ENCODE assay signal across 8 cellular contexts in genomic region chr11:117232022-117232878, GRCh38. TPM values are rescaled to one million over a fixed set of nuclear protein-coding genes. Genes with fewer than 3 reads are reported as not detected.
DNase-seq lines count a peak whose midpoint lies in the region; ATAC-seq and TF ChIP-seq lines count a peak whose summit lies in the region.

PCSK7 (minus strand) TSS chr11:117232073; CDS start chr11:117229844, 2,229 bp downstream.
RNF214 (plus strand) TSS chr11:117232671; CDS start chr11:117234273, 1,602 bp downstream.

- no peaks in the 10 kb centered on the region for H3K9me3 Mint-ChIP-seq in activated CD4-positive, alpha-beta T cell treated with anti-CD3 and anti-CD28 coated beads, Interleukin-2, amount 10 ng/mL, durations not matched to agents 24 days and 14 days

- ATAC-seq in GM18868 (IDR thresholded peaks at IDR 0.05; ENCODE audit: unreplicated experiment): peak; percentile 67
- peak; percentile 60 for ATAC-seq in HG03108 (IDR thresholded peaks at IDR 0.05; ENCODE audit: unreplicated experiment)
- peak; percentile 92 for ATAC-seq in left lung

- H3K4me3 Mint-ChIP-seq in activated CD4-positive, alpha-beta T cell treated with anti-CD3 and anti-CD28 coated beads, Interleukin-2, amount 10 ng/mL, durations not matched to agents 24 days and 14 days: peak within 1 kb of the TSS; percentile 93

- TF ChIP-seq CTCF in left lung (IDR thresholded peaks at IDR 0.05): peak; percentile 91 to 97

- DNase-seq in AG08396 (ENCODE audit: low spot score): peak; percentile 98
- DNase-seq in NCI-H446 (lab: John Stamatoyannopoulos, UW): peak; percentile 70 to 83
- peak; percentile 93 for DNase-seq in activated CD4-positive, alpha-beta T cell treated with anti-CD3 and anti-CD28 coated beads, Interleukin-2, amount 10 ng/mL, durations not matched to agents 24 days and 14 days
- peak; percentile 63 for DNase-seq in dedifferentiated amniotic fluid mesenchymal stem cell (ENCODE audit: extremely low spot score)
- peak; percentile 76 to 95 for DNase-seq in left lung
- DNase-seq in stimulated activated CD4-positive, alpha-beta T cell treated with anti-CD3 and anti-CD28 coated beads, Interleukin-2, amount 100 ng/mL, for 48 hours: peak; percentile 73 to 77

- intact Hi-C loops in activated CD4-positive, alpha-beta T cell treated with anti-CD3 and anti-CD28 coated beads, Interleukin-2, amount 10 ng/mL, durations not matched to agents 24 days and 14 days (cut with micrococcal nuclease): loop anchor here (1.0 to 5.0 kb wide), 4 partner anchors 88 to 585 kb away; partner anchors contain the start of genes PAFAH1B2 and ZPR1
- intact Hi-C loops in left lung (cut with DNase I): no loop called here

- peak within 1 kb of the TSS; percentile 89 to 95 for H3K4me3 ChIP-seq in left lung

- H3K4me1 Mint-ChIP-seq in activated CD4-positive, alpha-beta T cell treated with anti-CD3 and anti-CD28 coated beads, Interleukin-2, amount 10 ng/mL, durations not matched to agents 24 days and 14 days: peaks cover 38% of the 10 kb centered on the region

- H3K27me3 Mint-ChIP-seq in activated CD4-positive, alpha-beta T cell treated with anti-CD3 and anti-CD28 coated beads, Interleukin-2, amount 10 ng/mL, durations not matched to agents 24 days and 14 days: no peaks in the 10 kb centered on the region

- no peaks in the 10 kb centered on the region for H3K27me3 ChIP-seq in left lung

- H3K27ac Mint-ChIP-seq in activated CD4-positive, alpha-beta T cell treated with anti-CD3 and anti-CD28 coated beads, Interleukin-2, amount 10 ng/mL, durations not matched to agents 24 days and 14 days: peak within 1 kb of the TSS; percentile 100

- H3K27ac ChIP-seq in left lung: peak within 1 kb of the TSS; percentile 90 to 93

- H3K9me3 ChIP-seq in left lung: no peaks in the 10 kb centered on the region

- peaks cover 32% of the 10 kb centered on the region for H3K36me3 Mint-ChIP-seq in activated CD4-positive, alpha-beta T cell treated with anti-CD3 and anti-CD28 coated beads, Interleukin-2, amount 10 ng/mL, durations not matched to agents 24 days and 14 days (ENCODE audit: low read depth)

- H3K4me1 ChIP-seq in left lung: peaks cover 9 to 42% of the 10 kb centered on the region in 2 donors

- H3K36me3 ChIP-seq in left lung: peaks cover 0 to 30% of the 10 kb centered on the region in 2 donors

RNA-seq across cellular contexts. Expression of gene PCSK7, which starts in this region (rescaled TPM):
- total RNA-seq in activated CD4-positive, alpha-beta T cell treated with anti-CD3 and anti-CD28 coated beads, Interleukin-2, amount 10 ng/mL, durations not matched to agents 24 days and 14 days: 160 and 165 TPM in 2 replicates
- 10 to 100 TPM; 65.8 to 77.8 TPM for total RNA-seq in left lung

RNA-seq across cellular contexts. Expression of gene RNF214, which starts in this region (rescaled TPM):
- 22.0 and 23.2 TPM in 2 replicates for total RNA-seq in activated CD4-positive, alpha-beta T cell treated with anti-CD3 and anti-CD28 coated beads, Interleukin-2, amount 10 ng/mL, durations not matched to agents 24 days and 14 days
- 10 to 100 TPM; 21.5 to 22.3 TPM for total RNA-seq in left lung

Comparison
In these comparisons a context has a peak if more than half of its experiments do, and no peak if none do; other contexts are left out.
1. Peak in every context shown above with its lines: DNase-seq, ATAC-seq, H3K4me3 ChIP-seq and H3K27ac ChIP-seq.